ENCODE assay signal across 26 cellular contexts in genomic region chr5:66009277-66009676, GRCh38.
A peak's percentile ranks its signal among the peaks of the same experiment; 100 is the strongest.
DNase-seq lines count a peak whose midpoint lies in the region; ATAC-seq, FAIRE-seq and TF ChIP-seq lines count a peak whose summit lies in the region.
"Had no signal": no experiment of that assay in that cellular context is flagged by ENCODE, and none has a peak within 500 bp of the region (broad histone marks: within the 10 kb centered on the region; RNA-seq: fewer than 3 reads in every experiment).

No MANE protein-coding gene starts in this region.

- H3K4me3 Mint-ChIP-seq in T-cell = no peak overlapping the region
- H3K4me3 Mint-ChIP-seq: activated T-cell treated with anti-CD3 and anti-CD28 coated beads, Interleukin-2, amount 50 U/mL, for 4 hours; GM23338 had no signal

- CTCF ChIA-PET in T-cell (lab: Charles Lee) = no interaction called here

- H4K20me1 ChIP-seq in BLaER1 = peaks cover 14% of the 10 kb centered on the region; the same call in 1 of the 2 replicates

- peak overlapping the region; percentile 47 to 60 for H3K27ac Mint-ChIP-seq in T-cell
- H3K27ac Mint-ChIP-seq: GM23338 had no signal

- ATAC-seq in T-cell (replicated peaks in 1 of 4) (no peak), mucosa of descending colon (peak; percentile 52), GM18498 (IDR thresholded peaks at IDR 0.05; ENCODE audit: unreplicated experiment) (no peak)
- ATAC-seq: activated T-cell treated with anti-CD3 and anti-CD28 coated beads, Interleukin-2, amount 50 U/mL, for 4 hours; GM23338 had no signal

- H3K4me2 ChIP-seq in BLaER1 = peak overlapping the region; percentile 60
- H3K4me2 ChIP-seq: GM23338, KMS-11 had no signal

- H3K36me3 ChIP-seq in BLaER1 (peaks cover 48% of the 10 kb centered on the region), mucosa of descending colon (ENCODE audit: low read depth) (no peaks in the 10 kb centered on the region)

- H3K4me1 ChIP-seq in BLaER1 (peaks cover 35% of the 10 kb centered on the region), mucosa of descending colon (ENCODE audit: low read depth) (no peaks in the 10 kb centered on the region)
- H3K4me1 ChIP-seq: Peyer's patch had no signal

- 0 out of 2 replicates have a peak overlapping the region, but pooled peaks have one; percentile 33 for H3K27ac ChIP-seq in BLaER1
- H3K27ac ChIP-seq: KMS-11, Peyer's patch, skin epidermis had no signal

- no peak overlapping the region for H3K9ac ChIP-seq in BLaER1
- H3K9ac ChIP-seq: KMS-11 had no signal

- intact Hi-C loops in mucosa of descending colon (cut with DNase I, micrococcal nuclease) = no loop called here

- no peak for DNase-seq in GM12891 (ENCODE audit: insufficient read length, low spot score)
- no peak for DNase-seq in T-cell
- DNase-seq in mucosa of descending colon = no peak
- DNase-seq in iPS-NIHi11 (ENCODE audit: low spot score) = no peak
- DNase-seq in DMS153 (lab: John Stamatoyannopoulos, UW) = no peak
- DNase-seq in activated CD4-positive, CD25-positive, alpha-beta regulatory T cell treated with anti-CD3 and anti-CD28 coated beads, Interleukin-2, amount 50 U/mL, for 72 hours = no peak
- DNase-seq: ACHN; activated CD4-positive, alpha-beta T cell treated with anti-CD3 and anti-CD28 coated beads for 48 hours; activated naive CD4-positive, alpha-beta T cell treated with Interleukin-2 at 50 U/mL for 16 hours; activated T-cell treated with anti-CD3 and anti-CD28 coated beads, Interleukin-2, amount 50 U/mL, for 4 hours; anterior cingulate cortex; C1 segment of cervical spinal cord; DMS 273 treated with DMSO at 0.1 percent for 48 hours; kidney glomerular epithelial cell; NCI-H1436; NCI-H510A; Peyer's patch; stimulated activated CD4-positive, alpha-beta T cell treated with anti-CD3 and anti-CD28 coated beads, Interleukin-1b, Interleukin-23, amount 100 ng/mL, for 48 hours; T-helper 1 cell had no signal

- H3K27me3 ChIP-seq in BLaER1 = no peaks in the 10 kb centered on the region
- H3K27me3 ChIP-seq: Peyer's patch had no signal

- POLR2A ChIA-PET in T-cell (lab: Charles Lee) = no interaction called here

- H3K27me3 Mint-ChIP-seq in T-cell = no peaks in the 10 kb centered on the region

- H3K9me3 ChIP-seq in BLaER1 (peaks cover 17% of the 10 kb centered on the region), mucosa of descending colon (no peaks in the 10 kb centered on the region)
- H3K9me3 ChIP-seq: Peyer's patch had no signal

- H3K4me3 ChIP-seq in BLaER1 (no peak overlapping the region), mucosa of descending colon (no peak overlapping the region)
- H3K4me3 ChIP-seq: GM23338, lung, Peyer's patch, skin epidermis had no signal

- no peak for TF ChIP-seq CTCF in mucosa of descending colon (IDR thresholded peaks at IDR 0.05)

- peak; percentile 35 for FAIRE-seq in GM12891 (lab: Jason Lieb, UNC)
- FAIRE-seq: urothelium cell line had no signal

- peaks cover 68 to 71% (median 68%) of the 10 kb centered on the region in 3 donors for H3K4me1 Mint-ChIP-seq in T-cell
- H3K4me1 Mint-ChIP-seq: GM23338 had no signal

- TF ChIP-seq POLR2A in GM12891 (IDR thresholded peaks at IDR 0.05; ENCODE audit: low read depth, low read length) = no peak

- H3K36me3 Mint-ChIP-seq in T-cell = peaks cover 34% of the 10 kb centered on the region

- peaks cover 0 to 9% (median 0%) of the 10 kb centered on the region in 3 donors for H3K9me3 Mint-ChIP-seq in T-cell
- H3K9me3 Mint-ChIP-seq: activated T-cell treated with anti-CD3 and anti-CD28 coated beads, Interleukin-2, amount 50 U/mL, for 4 hours; GM23338 had no signal

TF ChIP-seq in GM12891, 5 proteins besides CTCF, POLR2A, EP300 and RAD21:
- TF ChIP-seq TAF1 (IDR thresholded peaks at IDR 0.05; ENCODE audit: low read depth, low read length) (no peak), PAX5 (IDR thresholded peaks at IDR 0.05; ENCODE audit: insufficient read depth, low read length, severe bottlenecking) (no peak), SPI1 (IDR thresholded peaks at IDR 0.05; ENCODE audit: low read depth, low read length) (no peak), POLR2AphosphoS5 (IDR thresholded peaks at IDR 0.05; ENCODE audit: low read depth, low read length) (no peak), POU2F2 (IDR thresholded peaks at IDR 0.05; ENCODE audit: low read depth, low read length) (no peak)
